In the genomic region with DNA sequence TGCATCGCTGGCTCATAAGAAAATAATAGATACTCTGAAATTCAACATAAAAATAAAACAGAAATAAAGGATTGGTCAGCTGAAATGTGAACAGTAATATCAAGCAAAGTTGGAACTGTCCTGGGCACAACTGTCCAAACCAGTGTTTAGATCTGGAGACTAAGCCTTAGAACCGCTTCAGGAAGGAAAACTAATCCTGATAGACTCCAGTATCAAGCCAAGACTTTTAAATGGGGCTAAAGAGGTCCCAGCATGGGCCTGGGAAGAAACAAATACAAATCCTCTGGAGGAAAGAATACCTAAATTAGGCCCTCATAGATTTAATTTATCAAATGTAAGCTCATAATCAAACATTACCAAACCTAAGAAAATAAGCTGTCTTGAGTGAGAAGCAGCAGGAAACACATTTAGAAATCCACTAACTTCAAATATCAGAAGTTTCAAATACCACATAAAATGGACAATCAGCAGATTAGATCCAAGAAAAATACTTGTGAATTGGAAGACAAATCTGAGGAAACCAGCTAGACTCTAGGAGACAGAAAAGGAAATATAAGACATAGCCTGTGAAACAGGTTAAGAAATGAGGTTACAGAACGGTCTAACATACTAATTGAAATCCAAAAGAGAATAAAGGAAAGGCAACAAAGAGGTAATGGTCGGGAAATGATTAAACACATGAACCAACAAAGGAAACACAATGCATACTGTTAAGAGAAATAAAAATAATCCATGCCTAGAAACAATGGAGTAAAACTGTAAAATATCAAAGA, we compare ENCODE assay signal across 20 cellular contexts. TPM values are rescaled to one million over a fixed set of nuclear protein-coding genes. Genes with fewer than 3 reads are reported as not detected.
DNase-seq lines count a peak whose midpoint lies in the region; ATAC-seq and TF ChIP-seq lines count a peak whose summit lies in the region.
"Had no signal": no experiment of that assay in that cellular context is flagged by ENCODE, and none has a peak within 500 bp of the region (broad histone marks: within the 10 kb centered on the region; RNA-seq: fewer than 3 reads in every experiment).

No MANE protein-coding gene starts in this region.

- H3K4me3 Mint-ChIP-seq in GM23338 (no peak overlapping the region), progenitor cell of endocrine pancreas (ENCODE audit: low read depth) (no peak overlapping the region)
- H3K4me3 Mint-ChIP-seq: H9 had no signal

- intact Hi-C loops in heart right ventricle (cut with DNase I), result no loop called here
- intact Hi-C loops in Right ventricle myocardium inferior (cut with DNase I), result no loop called here

- peaks cover 29% of the 10 kb centered on the region for H3K79me2 ChIP-seq in GM23338 (replicated peaks; ENCODE audit: insufficient read depth)

- H3K27ac Mint-ChIP-seq in GM23338, result peak overlapping the region; percentile 20; the same call in 1 of the 2 replicates
- peak overlapping the region; percentile 15 for H3K27ac Mint-ChIP-seq in progenitor cell of endocrine pancreas

- no peak for TF ChIP-seq CTCF in heart right ventricle (IDR thresholded peaks at IDR 0.05)
- no peak for TF ChIP-seq CTCF in GM23338 (conservative IDR thresholded peaks at IDR 0.05; ENCODE audit: low read depth in 2 of 2)
- TF ChIP-seq CTCF in progenitor cell of endocrine pancreas (IDR thresholded peaks at IDR 0.05; ENCODE audit: unreplicated experiment), result no peak

- no peak overlapping the region for H2AFZ ChIP-seq in GM23338

- no peak for ATAC-seq in heart right ventricle
- no peak for ATAC-seq in Right ventricle myocardium inferior
- no peak for ATAC-seq in GM23338
- ATAC-seq in GM19395 (IDR thresholded peaks at IDR 0.05; ENCODE audit: unreplicated experiment), result no peak

- H3K4me1 ChIP-seq in heart right ventricle (peaks cover 0 to 77% (median 52%) of the 10 kb centered on the region in 9 donors), GM23338 (ENCODE audit: insufficient read depth) (peaks cover 9% of the 10 kb centered on the region; the same call in 1 of the 2 replicates)

- no peak overlapping the region for H3K4me3 ChIP-seq in heart right ventricle
- H3K4me3 ChIP-seq in GM23338, result no peak overlapping the region

- peaks cover 21% of the 10 kb centered on the region; the same call in 1 of the 2 replicates for H4K20me1 ChIP-seq in GM23338 (replicated peaks; ENCODE audit: insufficient read depth)

- H3K4me2 ChIP-seq in GM23338, result no peak overlapping the region

- H3K36me3 ChIP-seq in heart right ventricle, result peaks cover 0 to 66% (median 7%) of the 10 kb centered on the region in 9 donors
- no peaks in the 10 kb centered on the region for H3K36me3 ChIP-seq in GM23338 (ENCODE audit: insufficient read depth)

- H3K27me3 Mint-ChIP-seq in GM23338 (ENCODE audit: insufficient read depth, low read depth, poor library complexity) (peaks cover 2% of the 10 kb centered on the region), progenitor cell of endocrine pancreas (no peaks in the 10 kb centered on the region)

- no peaks in the 10 kb centered on the region; the same call in 1 of the 3 replicates for H3K36me3 Mint-ChIP-seq in GM23338 (ENCODE audit: low read depth)
- peaks cover 23% of the 10 kb centered on the region for H3K36me3 Mint-ChIP-seq in progenitor cell of endocrine pancreas (ENCODE audit: insufficient read depth)

- no peaks in the 10 kb centered on the region for H3K9me3 Mint-ChIP-seq in GM23338
- H3K9me3 Mint-ChIP-seq in progenitor cell of endocrine pancreas (ENCODE audit: low read depth), result peaks cover 3% of the 10 kb centered on the region
- H3K9me3 Mint-ChIP-seq: H9 had no signal

- H3K27ac ChIP-seq in heart right ventricle, result peak overlapping the region in 6 of 10 donors; percentile 6 to 55 (median 14)
- H3K27ac ChIP-seq in GM23338 (ENCODE audit: low read depth), result no peak overlapping the region
- H3K27ac ChIP-seq: RWPE1 had no signal

- no peaks in the 10 kb centered on the region for H3F3A ChIP-seq in GM23338 (replicated peaks; ENCODE audit: low read depth)

- H3K4me1 Mint-ChIP-seq in GM23338, result peaks cover 25% of the 10 kb centered on the region
- peaks cover 12% of the 10 kb centered on the region for H3K4me1 Mint-ChIP-seq in progenitor cell of endocrine pancreas (ENCODE audit: low read depth)

- H3K27me3 ChIP-seq in heart right ventricle (no peaks in the 10 kb centered on the region), GM23338 (ENCODE audit: insufficient read depth) (no peaks in the 10 kb centered on the region)

- DNase-seq in heart right ventricle (no peak), Right ventricle myocardium inferior (ENCODE audit: missing footprints) (no peak), GM23338 (ENCODE audit: low spot score) (no peak), dermis blood vessel endothelial cell (peak; percentile 71), progenitor cell of endocrine pancreas (ENCODE audit: low spot score, unreplicated experiment) (no peak), NOMO-1 treated with DMSO at 0.1 percent for 48 hours (lab: John Stamatoyannopoulos, UW; ENCODE audit: unreplicated experiment) (no peak)
- DNase-seq: ACHN; AML-193; COR-L47; EL; H9; IMR-90; Kasumi-1; NCI-H1105; NCI-H187; NCI-H345; NCI-H526; NK-92 treated with Interleukin-12 subunit alpha and Interleukin-12 subunit beta, amount 100 ng/mL, for 24 hours had no signal

- H3K9me2 ChIP-seq in GM23338 (ENCODE audit: insufficient read depth), result no peaks in the 10 kb centered on the region

- whole genome bisulfite sequencing in heart right ventricle, 2 donors, result 78% methylated on average over 4 of the region's 4 CpGs

- peaks cover 0 to 10% (median 0%) of the 10 kb centered on the region in 11 donors for H3K9me3 ChIP-seq in heart right ventricle

TF ChIP-seq in GM23338, 12 proteins besides CTCF, POLR2A, EP300 and RAD21 (continues in another document):
- TF ChIP-seq EZH2phosphoT487 (IDR thresholded peaks at IDR 0.05; ENCODE audit: unreplicated experiment), result no peak
- TF ChIP-seq CREB1 (CRISPR knock-in tag; IDR thresholded peaks at IDR 0.05; ENCODE audit: low read depth), result no peak
- TF ChIP-seq, protein P1, sequence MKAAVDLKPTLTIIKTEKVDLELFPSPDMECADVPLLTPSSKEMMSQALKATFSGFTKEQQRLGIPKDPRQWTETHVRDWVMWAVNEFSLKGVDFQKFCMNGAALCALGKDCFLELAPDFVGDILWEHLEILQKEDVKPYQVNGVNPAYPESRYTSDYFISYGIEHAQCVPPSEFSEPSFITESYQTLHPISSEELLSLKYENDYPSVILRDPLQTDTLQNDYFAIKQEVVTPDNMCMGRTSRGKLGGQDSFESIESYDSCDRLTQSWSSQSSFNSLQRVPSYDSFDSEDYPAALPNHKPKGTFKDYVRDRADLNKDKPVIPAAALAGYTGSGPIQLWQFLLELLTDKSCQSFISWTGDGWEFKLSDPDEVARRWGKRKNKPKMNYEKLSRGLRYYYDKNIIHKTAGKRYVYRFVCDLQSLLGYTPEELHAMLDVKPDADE (IDR thresholded peaks at IDR 0.05), result no peak

RNA-seq across cellular contexts. Expression of a gene that starts 27.6 kb away (rescaled TPM):
- 100 to 1,000 TPM in 3 of 10 donors, 10 to 100 TPM in 7; 71.9 to 112 (median 87.3) TPM for total RNA-seq in heart right ventricle
- 10 to 100 TPM; 15.1 to 32.8 TPM for polyA plus RNA-seq in heart right ventricle
- total RNA-seq in Right ventricle myocardium inferior, result 76.6 TPM
- total RNA-seq in GM23338 (2014; rRNA removed; shearing (Covaris generic)), result 84.8 and 89.9 TPM in 2 replicates
- 72.4 and 77.0 TPM in 2 replicates for polyA plus RNA-seq in GM23338 (2016; fragmentation: Nextera tagmentation; extraction: Ambion mirVana)
- total RNA-seq in dermis blood vessel endothelial cell, result 64.5 and 64.9 TPM in 2 replicates
- 104 and 113 TPM in 2 replicates for total RNA-seq in progenitor cell of endocrine pancreas
